14 cellular contexts compared by ENCODE assay signal in the genomic region with DNA sequence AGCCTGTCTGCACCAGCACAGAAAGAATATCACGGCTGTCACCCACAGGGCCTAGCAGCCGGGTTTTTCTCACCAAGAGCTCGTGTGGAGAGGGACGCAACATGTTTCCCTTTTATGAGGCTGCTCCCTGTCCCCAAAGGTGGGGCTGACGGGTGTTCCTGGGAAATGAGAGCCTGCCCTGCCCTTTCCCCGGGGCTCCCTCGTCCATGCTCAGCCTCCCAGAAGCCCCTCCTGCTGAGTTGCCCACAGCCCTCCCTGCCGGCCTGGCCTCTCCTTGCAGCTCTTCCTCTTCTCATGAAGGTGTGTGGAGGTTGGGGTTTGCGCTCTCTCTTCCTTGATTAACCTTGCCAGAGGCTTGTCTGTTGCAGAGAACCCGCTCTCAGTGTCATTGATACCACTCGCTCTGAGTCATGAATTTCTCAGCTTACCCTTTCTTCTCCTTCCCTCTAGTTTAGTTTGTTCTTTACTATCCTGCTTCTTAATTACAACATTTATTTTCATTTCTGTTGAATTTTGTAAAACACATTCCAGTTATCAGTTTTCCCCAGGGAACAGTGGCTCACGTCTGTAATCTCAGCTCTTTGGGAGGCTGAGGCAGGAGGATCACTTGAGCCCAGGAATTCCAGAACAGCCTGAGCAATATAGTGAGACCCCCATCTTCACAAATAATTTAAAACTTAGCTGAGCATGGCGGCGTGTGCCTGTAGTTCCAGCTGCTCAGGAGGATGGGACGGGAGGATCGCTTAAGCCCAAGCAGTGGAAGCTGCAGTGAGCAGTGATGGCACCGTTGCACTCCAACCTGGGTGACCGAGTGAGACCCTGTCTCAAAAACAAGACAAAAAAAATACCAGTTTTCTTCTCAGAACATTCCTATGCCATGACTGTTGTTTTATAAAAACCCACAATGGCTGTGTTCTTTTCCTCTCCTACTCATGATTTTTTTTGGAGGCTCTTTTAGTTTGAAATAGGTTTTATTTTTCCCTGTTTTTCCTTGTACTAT.
DNase-seq lines count a peak whose midpoint lies in the region; ATAC-seq, FAIRE-seq and TF ChIP-seq lines count a peak whose summit lies in the region.
"Had no signal": no experiment of that assay in that cellular context is flagged by ENCODE, and none has a peak within 500 bp of the region (broad histone marks: within the 10 kb centered on the region; RNA-seq: fewer than 3 reads in every experiment).

No MANE protein-coding gene starts in this region.

- no peak overlapping the region for H3K4me3 ChIP-seq in HCT116 (replicated peaks in 1 of 2; ENCODE audit: low read depth in 1 of 2, low read length in 2 of 2)

- no peak overlapping the region for H3K4me3 Mint-ChIP-seq in progenitor cell of endocrine pancreas (ENCODE audit: low read depth)
- H3K4me3 Mint-ChIP-seq in glutamatergic neuron (ENCODE audit: unreplicated experiment): no peak overlapping the region

- no peak for TF ChIP-seq POLR2A in HCT116 (IDR thresholded peaks at IDR 0.05; ENCODE audit: borderline replicate concordance, extremely low read depth, insufficient read depth, insufficient read length)

- no peaks in the 10 kb centered on the region for H4K20me1 ChIP-seq in HCT116 (ENCODE audit: insufficient read depth)

- no peaks in the 10 kb centered on the region for H3K9me3 ChIP-seq in HCT116 (ENCODE audit: control insufficient read depth in 1 of 2, insufficient read depth in 1 of 2, low read depth in 1 of 2, low read length in 2 of 2)

- H3K27me3 Mint-ChIP-seq in progenitor cell of endocrine pancreas (peaks cover 11% of the 10 kb centered on the region), glutamatergic neuron (ENCODE audit: unreplicated experiment) (peaks cover 22% of the 10 kb centered on the region)
- H3K27me3 Mint-ChIP-seq: central memory CD8-positive, alpha-beta T cell; stimulated activated naive CD8-positive, alpha-beta T cell treated with anti-CD3 and anti-CD28 coated beads, Interleukin-15, Interleukin-2, amounts not matched to agents 100 ng/mL and 50 ng/mL, for 24 hours had no signal

- H3K36me3 Mint-ChIP-seq in progenitor cell of endocrine pancreas (ENCODE audit: insufficient read depth) (peaks cover 4% of the 10 kb centered on the region), glutamatergic neuron (ENCODE audit: unreplicated experiment) (no peaks in the 10 kb centered on the region)
- H3K36me3 Mint-ChIP-seq: naive thymus-derived CD4-positive, alpha-beta T cell had no signal

- H3K9me2 ChIP-seq in HCT116 (ENCODE audit: insufficient read depth): no peaks in the 10 kb centered on the region; the same call in 1 of the 2 replicates

- CTCF ChIA-PET in HCT116 (lab: Charles Lee): interaction anchor here (0.8 kb wide), 1 partner anchor 55 kb away, joined by 3 read pairs; no protein-coding TSS in a partner anchor

- POLR2A ChIA-PET in HCT116 (lab: Charles Lee): no interaction called here

- no peaks in the 10 kb centered on the region for H3K27me3 ChIP-seq in HCT116 (ENCODE audit: insufficient read depth, low read length)

- H3K4me1 Mint-ChIP-seq in progenitor cell of endocrine pancreas (ENCODE audit: low read depth) (peaks cover 10% of the 10 kb centered on the region), glutamatergic neuron (ENCODE audit: low read depth, unreplicated experiment) (peaks cover 19% of the 10 kb centered on the region)

- RAD21 ChIA-PET in HCT116 (lab: Charles Lee; ENCODE audit: low non-redundant PET in 1 of 2, low total read pairs in 2 of 2, uncharacterized antibody in 2 of 2, unreplicated experiment in 2 of 2): no interaction called here

- no peak overlapping the region for H2AFZ ChIP-seq in HCT116 (ENCODE audit: low read depth, low read length, poor library complexity, severe bottlenecking)

- TF ChIP-seq CTCF in HCT116 (IDR thresholded peaks at IDR 0.05 in 2 of 3, conservative IDR thresholded peaks at IDR 0.05 in 1 of 3; ENCODE audit: borderline replicate concordance in 1 of 3, insufficient read depth in 1 of 3, low read depth in 2 of 3, low read length in 2 of 3) (no peak), progenitor cell of endocrine pancreas (IDR thresholded peaks at IDR 0.05; ENCODE audit: unreplicated experiment) (no peak), glutamatergic neuron (IDR thresholded peaks at IDR 0.05; ENCODE audit: partially characterized antibody, unreplicated experiment) (no peak)

- H3K9me3 Mint-ChIP-seq in progenitor cell of endocrine pancreas (ENCODE audit: low read depth) (no peaks in the 10 kb centered on the region), glutamatergic neuron (ENCODE audit: unreplicated experiment) (peaks cover 9% of the 10 kb centered on the region)
- H3K9me3 Mint-ChIP-seq: central memory CD8-positive, alpha-beta T cell; stimulated activated naive CD8-positive, alpha-beta T cell treated with anti-CD3 and anti-CD28 coated beads, Interleukin-15, Interleukin-2, amounts not matched to agents 100 ng/mL and 50 ng/mL, for 24 hours had no signal

- H3K9ac ChIP-seq in HCT116 (ENCODE audit: low read length): no peak overlapping the region; the same call in 1 of the 2 replicates

- no peak for ATAC-seq in HCT116
- no peak for ATAC-seq in HG03565 (IDR thresholded peaks at IDR 0.05; ENCODE audit: unreplicated experiment)
- ATAC-seq: naive thymus-derived CD4-positive, alpha-beta T cell had no signal

- no peaks in the 10 kb centered on the region for H3K79me2 ChIP-seq in HCT116 (ENCODE audit: insufficient read depth, low read length)

- no peak for TF ChIP-seq RAD21 in HCT116 (IDR thresholded peaks at IDR 0.05; ENCODE audit: low read depth)

- no peak overlapping the region for H3K27ac ChIP-seq in HCT116 (ENCODE audit: low read depth, low read length)
- H3K27ac ChIP-seq in epithelial cell of prostate: peak overlapping the region; percentile 20

- no TSS peak for BruUV-seq in HCT116 (replicated peaks; lab: Mats Ljungman, UMichigan)

- H3K4me1 ChIP-seq in HCT116 (ENCODE audit: control insufficient read depth in 1 of 2, insufficient read depth in 2 of 2, low read length in 2 of 2): peaks cover 15 to 40% of the 10 kb centered on the region in 2 experiments

- no peak for FAIRE-seq in RCC 7860 (lab: Jason Lieb, UNC)

- H3K27ac Mint-ChIP-seq in progenitor cell of endocrine pancreas (peak overlapping the region; percentile 2), glutamatergic neuron (ENCODE audit: unreplicated experiment) (no peak overlapping the region)
- H3K27ac Mint-ChIP-seq: stimulated activated naive CD8-positive, alpha-beta T cell treated with anti-CD3 and anti-CD28 coated beads, Interleukin-15, Interleukin-2, amounts not matched to agents 100 ng/mL and 50 ng/mL, for 24 hours had no signal

- intact Hi-C loops in HCT116 (cut with micrococcal nuclease): no loop called here

- peak overlapping the region; percentile 89 for H3K4me2 ChIP-seq in HCT116 (ENCODE audit: low read length)

- H3K36me3 ChIP-seq in HCT116 (ENCODE audit: control insufficient read depth in 1 of 2, insufficient read depth in 2 of 2, low read length in 2 of 2): no peaks in the 10 kb centered on the region

- DNase-seq in HCT116 (ENCODE audit: low read depth, low spot score) (no peak), RCC 7860 (ENCODE audit: low spot score) (peak; percentile 4), epithelial cell of prostate (ENCODE audit: low read depth, low spot score) (no peak), progenitor cell of endocrine pancreas (ENCODE audit: low spot score, unreplicated experiment) (no peak), superior temporal gyrus (ENCODE audit: extremely low spot score) (no peak), glutamatergic neuron (no peak), RKO (ENCODE audit: low spot score) (no peak)
- DNase-seq: DMS79, NCI-H524 treated with DMSO at 0.1 percent for 48 hours, T-helper 2 cell had no signal

TF ChIP-seq in HCT116, 20 proteins besides CTCF, POLR2A, EP300 and RAD21 (continues in another document):
- TF ChIP-seq ZNF274 (IDR thresholded peaks at IDR 0.05; ENCODE audit: low read depth, low read length): no peak
- TF ChIP-seq, protein P1, sequence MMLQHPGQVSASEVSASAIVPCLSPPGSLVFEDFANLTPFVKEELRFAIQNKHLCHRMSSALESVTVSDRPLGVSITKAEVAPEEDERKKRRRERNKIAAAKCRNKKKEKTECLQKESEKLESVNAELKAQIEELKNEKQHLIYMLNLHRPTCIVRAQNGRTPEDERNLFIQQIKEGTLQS (IDR thresholded peaks at IDR 0.05): no peak
- TF ChIP-seq, protein P2, sequence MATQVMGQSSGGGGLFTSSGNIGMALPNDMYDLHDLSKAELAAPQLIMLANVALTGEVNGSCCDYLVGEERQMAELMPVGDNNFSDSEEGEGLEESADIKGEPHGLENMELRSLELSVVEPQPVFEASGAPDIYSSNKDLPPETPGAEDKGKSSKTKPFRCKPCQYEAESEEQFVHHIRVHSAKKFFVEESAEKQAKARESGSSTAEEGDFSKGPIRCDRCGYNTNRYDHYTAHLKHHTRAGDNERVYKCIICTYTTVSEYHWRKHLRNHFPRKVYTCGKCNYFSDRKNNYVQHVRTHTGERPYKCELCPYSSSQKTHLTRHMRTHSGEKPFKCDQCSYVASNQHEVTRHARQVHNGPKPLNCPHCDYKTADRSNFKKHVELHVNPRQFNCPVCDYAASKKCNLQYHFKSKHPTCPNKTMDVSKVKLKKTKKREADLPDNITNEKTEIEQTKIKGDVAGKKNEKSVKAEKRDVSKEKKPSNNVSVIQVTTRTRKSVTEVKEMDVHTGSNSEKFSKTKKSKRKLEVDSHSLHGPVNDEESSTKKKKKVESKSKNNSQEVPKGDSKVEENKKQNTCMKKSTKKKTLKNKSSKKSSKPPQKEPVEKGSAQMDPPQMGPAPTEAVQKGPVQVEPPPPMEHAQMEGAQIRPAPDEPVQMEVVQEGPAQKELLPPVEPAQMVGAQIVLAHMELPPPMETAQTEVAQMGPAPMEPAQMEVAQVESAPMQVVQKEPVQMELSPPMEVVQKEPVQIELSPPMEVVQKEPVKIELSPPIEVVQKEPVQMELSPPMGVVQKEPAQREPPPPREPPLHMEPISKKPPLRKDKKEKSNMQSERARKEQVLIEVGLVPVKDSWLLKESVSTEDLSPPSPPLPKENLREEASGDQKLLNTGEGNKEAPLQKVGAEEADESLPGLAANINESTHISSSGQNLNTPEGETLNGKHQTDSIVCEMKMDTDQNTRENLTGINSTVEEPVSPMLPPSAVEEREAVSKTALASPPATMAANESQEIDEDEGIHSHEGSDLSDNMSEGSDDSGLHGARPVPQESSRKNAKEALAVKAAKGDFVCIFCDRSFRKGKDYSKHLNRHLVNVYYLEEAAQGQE (IDR thresholded peaks at IDR 0.05; ENCODE audit: low read depth): no peak
- TF ChIP-seq ELF1 (IDR thresholded peaks at IDR 0.05; ENCODE audit: borderline replicate concordance, low read depth): no peak
- no peak for TF ChIP-seq SP1 (IDR thresholded peaks at IDR 0.05; ENCODE audit: low read depth)
- TF ChIP-seq CEBPB (IDR thresholded peaks at IDR 0.05; ENCODE audit: low read depth): no peak
- no peak for TF ChIP-seq EZH2phosphoT487 (IDR thresholded peaks at IDR 0.05; ENCODE audit: borderline replicate concordance)
- TF ChIP-seq JUND (IDR thresholded peaks at IDR 0.05): no peak
